Comparison of ENCODE assay signal across 1 cellular context in the genomic region with DNA sequence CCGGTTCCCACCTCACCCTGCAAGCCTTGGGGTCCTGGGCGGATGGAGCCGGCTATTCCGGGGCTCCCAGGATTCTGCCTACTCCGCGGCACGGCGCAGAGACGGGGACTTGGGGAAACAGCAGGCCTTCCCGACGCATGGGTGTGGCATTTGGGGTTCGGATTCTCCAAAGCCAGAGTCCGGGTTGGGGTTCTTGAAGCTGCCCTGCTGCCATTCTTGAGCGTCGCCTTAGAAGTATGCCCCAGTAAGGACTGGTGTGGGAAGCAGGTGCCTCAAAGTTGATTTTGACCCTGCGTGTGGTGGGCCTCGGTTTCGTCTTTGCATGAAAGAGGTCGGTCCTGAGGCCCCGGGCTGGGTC.
A peak's percentile ranks its signal among the peaks of the same experiment; 100 is the strongest.
TF ChIP-seq lines count a peak whose summit lies in the region.

No MANE protein-coding gene starts in this region.

TF ChIP-seq in H1, 55 proteins besides CTCF, POLR2A, EP300 and RAD21:
- TF ChIP-seq SUZ12 (IDR thresholded peaks at IDR 0.05; ENCODE audit: low read length) (0 out of 2 replicates have a peak, but pooled peaks have one; percentile 20), TEAD4 (IDR thresholded peaks at IDR 0.05; ENCODE audit: low read depth, low read length) (no peak)
